ENCODE assay signal across 11 cellular contexts in the genomic region with DNA sequence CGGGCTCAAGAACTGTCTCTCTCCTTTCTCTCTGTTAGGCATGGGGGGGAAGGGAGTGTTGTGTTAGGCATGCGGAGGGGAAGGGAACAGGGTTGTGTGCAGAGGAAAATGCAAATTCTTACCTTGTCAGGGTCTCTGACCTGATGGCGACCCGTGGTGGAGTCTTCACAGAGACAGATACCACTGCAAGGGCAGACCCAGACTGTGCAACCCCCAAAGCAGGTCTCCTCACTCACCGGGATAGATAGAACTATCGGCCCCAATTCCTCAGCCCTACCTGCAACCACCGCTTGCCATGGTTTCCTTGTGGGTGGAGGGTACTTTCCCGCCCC. TPM values are rescaled to one million over a fixed set of nuclear protein-coding genes. Genes with fewer than 3 reads are reported as not detected.
DNase-seq lines count a peak whose midpoint lies in the region; ATAC-seq and TF ChIP-seq lines count a peak whose summit lies in the region.
"Had no signal": no experiment of that assay in that cellular context is flagged by ENCODE, and none has a peak within 500 bp of the region (broad histone marks: within the 10 kb centered on the region; RNA-seq: fewer than 3 reads in every experiment).

No MANE protein-coding gene starts in this region.

- no peaks in the 10 kb centered on the region for H3K79me2 ChIP-seq in Karpas-422 (ENCODE audit: low read length)

- no peak for DNase-seq in T-helper 2 cell treated with Interferon-gamma antibody and Interleukin-4, amounts not matched to agents 5 μg/mL and 100 μg/mL, for 36 hours (ENCODE audit: low spot score)
- DNase-seq in T-helper 2 cell = no peak
- no peak for DNase-seq in Karpas-422
- no peak for DNase-seq in effector memory CD8-positive, alpha-beta T cell
- DNase-seq in stimulated activated effector memory CD8-positive, alpha-beta T cell treated with anti-CD3 and anti-CD28 coated beads, Interleukin-12 subunit alpha, Interleukin-12 subunit beta, amount 100 ng/mL, for 72 hours (ENCODE audit: low spot score in 2 of 2) = no peak
- no peak for DNase-seq in Calu3
- DNase-seq in adrenal gland = no peak
- DNase-seq: 8988T had no signal

- no peaks in the 10 kb centered on the region for H3K9me3 ChIP-seq in Karpas-422 (ENCODE audit: low read length)
- H3K9me3 ChIP-seq in adrenal gland (replicated peaks in 1 of 3) = no peaks in the 10 kb centered on the region
- H3K9me3 ChIP-seq: prostate gland had no signal

- CTCF ChIA-PET in Calu3 (lab: Charles Lee) = interaction anchor here (0.6 kb wide), 1 partner anchor 32 kb away, joined by 3 read pairs; no protein-coding TSS in a partner anchor

- no peak for ATAC-seq in effector memory CD8-positive, alpha-beta T cell (replicated peaks)
- peak; percentile 43 for ATAC-seq in stimulated activated effector memory CD8-positive, alpha-beta T cell treated with anti-CD3 and anti-CD28 coated beads, Interleukin-12 subunit alpha, Interleukin-12 subunit beta, amount 100 ng/mL, for 72 hours
- ATAC-seq in HG03354 (IDR thresholded peaks at IDR 0.05; ENCODE audit: poor library complexity, severe bottlenecking, unreplicated experiment) = no peak

- H3K27me3 ChIP-seq in Karpas-422 (ENCODE audit: low read length) (no peaks in the 10 kb centered on the region), adrenal gland (peaks cover 4% of the 10 kb centered on the region)

- peaks cover 10% of the 10 kb centered on the region for H3K4me1 Mint-ChIP-seq in T-helper 2 cell treated with Interferon-gamma antibody and Interleukin-4, amounts not matched to agents 5 μg/mL and 100 μg/mL, for 36 hours (ENCODE audit: low read depth)
- H3K4me1 Mint-ChIP-seq in effector memory CD8-positive, alpha-beta T cell (ENCODE audit: low read depth in 2 of 2) = no peaks in the 10 kb centered on the region
- no peaks in the 10 kb centered on the region for H3K4me1 Mint-ChIP-seq in stimulated activated effector memory CD8-positive, alpha-beta T cell treated with anti-CD3 and anti-CD28 coated beads, Interleukin-12 subunit alpha, Interleukin-12 subunit beta, amount 100 ng/mL, for 72 hours
- peaks cover 6% of the 10 kb centered on the region for H3K4me1 Mint-ChIP-seq in Calu3 (ENCODE audit: low read depth, unreplicated experiment)

- no peaks in the 10 kb centered on the region for H3K36me3 Mint-ChIP-seq in T-helper 2 cell treated with Interferon-gamma antibody and Interleukin-4, amounts not matched to agents 5 μg/mL and 100 μg/mL, for 36 hours (ENCODE audit: low read depth)
- H3K36me3 Mint-ChIP-seq in effector memory CD8-positive, alpha-beta T cell (ENCODE audit: insufficient read depth) = no peaks in the 10 kb centered on the region
- H3K36me3 Mint-ChIP-seq in stimulated activated effector memory CD8-positive, alpha-beta T cell treated with anti-CD3 and anti-CD28 coated beads, Interleukin-12 subunit alpha, Interleukin-12 subunit beta, amount 100 ng/mL, for 72 hours = no peaks in the 10 kb centered on the region
- H3K36me3 Mint-ChIP-seq in Calu3 (ENCODE audit: insufficient read depth, unreplicated experiment) = no peaks in the 10 kb centered on the region

- intact Hi-C loops in Calu3 (cut with micrococcal nuclease; ENCODE audit: unreplicated experiment) (no loop called here), adrenal gland (cut with DNase I) (no loop called here)

- H3K4me3 ChIP-seq in Karpas-422 (ENCODE audit: low read length) = peak overlapping the region; percentile 27; the same call in 1 of the 2 replicates
- H3K4me3 ChIP-seq in adrenal gland = no peak overlapping the region

- no peaks in the 10 kb centered on the region for H4K20me1 ChIP-seq in Karpas-422 (ENCODE audit: insufficient read depth, low read depth, low read length)

- no peak overlapping the region; the same call in 1 of the 2 replicates for H3K9ac ChIP-seq in Karpas-422 (ENCODE audit: low read length)

- no peak overlapping the region for H2AFZ ChIP-seq in Karpas-422 (ENCODE audit: low read length)

- no peak for TF ChIP-seq CTCF in Calu3 (IDR thresholded peaks at IDR 0.05; ENCODE audit: unreplicated experiment)
- TF ChIP-seq CTCF in adrenal gland (IDR thresholded peaks at IDR 0.05) = no peak

- H3K27me3 Mint-ChIP-seq in T-helper 2 cell treated with Interferon-gamma antibody and Interleukin-4, amounts not matched to agents 5 μg/mL and 100 μg/mL, for 36 hours (ENCODE audit: low read depth) = peaks cover 7% of the 10 kb centered on the region
- peaks cover 6 to 7% of the 10 kb centered on the region in 2 donors for H3K27me3 Mint-ChIP-seq in effector memory CD8-positive, alpha-beta T cell
- peaks cover 63% of the 10 kb centered on the region for H3K27me3 Mint-ChIP-seq in Calu3 (ENCODE audit: unreplicated experiment)

- no peak for TF ChIP-seq POLR2A in adrenal gland (IDR thresholded peaks at IDR 0.05)

- H3K9me2 ChIP-seq in Karpas-422 (replicated peaks; ENCODE audit: insufficient read depth, low read length) = no peaks in the 10 kb centered on the region

- BruUV-seq in Calu3 (replicated peaks; lab: Mats Ljungman, UMichigan) = no TSS peak

- peak overlapping the region; percentile 45 for H3K4me2 ChIP-seq in Karpas-422 (ENCODE audit: low read depth, low read length, poor library complexity, severe bottlenecking)

- peaks cover 14% of the 10 kb centered on the region for H3K4me1 ChIP-seq in Karpas-422 (ENCODE audit: low read length)
- no peaks in the 10 kb centered on the region for H3K4me1 ChIP-seq in adrenal gland (replicated peaks in 1 of 2)
- H3K4me1 ChIP-seq: prostate gland had no signal

- 65 to 75% (median 74%) methylated on average over 8 of the region's 8 CpGs for WGBS in adrenal gland, 4 donors

- H3K36me3 ChIP-seq in Karpas-422 (ENCODE audit: insufficient read depth, low read length) = no peaks in the 10 kb centered on the region
- H3K36me3 ChIP-seq in adrenal gland (replicated peaks in 1 of 2) = no peaks in the 10 kb centered on the region
- H3K36me3 ChIP-seq: prostate gland had no signal

- H3K4me3 Mint-ChIP-seq in T-helper 2 cell treated with Interferon-gamma antibody and Interleukin-4, amounts not matched to agents 5 μg/mL and 100 μg/mL, for 36 hours = peak overlapping the region; percentile 66
- H3K4me3 Mint-ChIP-seq in effector memory CD8-positive, alpha-beta T cell = peak overlapping the region; percentile 40 to 68
- peak overlapping the region; percentile 56 for H3K4me3 Mint-ChIP-seq in stimulated activated effector memory CD8-positive, alpha-beta T cell treated with anti-CD3 and anti-CD28 coated beads, Interleukin-12 subunit alpha, Interleukin-12 subunit beta, amount 100 ng/mL, for 72 hours
- H3K4me3 Mint-ChIP-seq in Calu3 (ENCODE audit: low read depth, unreplicated experiment) = no peak overlapping the region

- no peaks in the 10 kb centered on the region for H3K9me3 Mint-ChIP-seq in T-helper 2 cell treated with Interferon-gamma antibody and Interleukin-4, amounts not matched to agents 5 μg/mL and 100 μg/mL, for 36 hours
- H3K9me3 Mint-ChIP-seq in effector memory CD8-positive, alpha-beta T cell = no peaks in the 10 kb centered on the region
- H3K9me3 Mint-ChIP-seq in stimulated activated effector memory CD8-positive, alpha-beta T cell treated with anti-CD3 and anti-CD28 coated beads, Interleukin-12 subunit alpha, Interleukin-12 subunit beta, amount 100 ng/mL, for 72 hours = no peaks in the 10 kb centered on the region
- no peaks in the 10 kb centered on the region for H3K9me3 Mint-ChIP-seq in Calu3 (ENCODE audit: low read depth, unreplicated experiment)

- H3K27ac ChIP-seq in Karpas-422 (ENCODE audit: low read length) (no peak overlapping the region), adrenal gland (no peak overlapping the region)
- H3K27ac ChIP-seq: prostate gland had no signal

- no peak overlapping the region for H3K27ac Mint-ChIP-seq in T-helper 2 cell treated with Interferon-gamma antibody and Interleukin-4, amounts not matched to agents 5 μg/mL and 100 μg/mL, for 36 hours
- H3K27ac Mint-ChIP-seq in effector memory CD8-positive, alpha-beta T cell = no peak overlapping the region
- no peak overlapping the region for H3K27ac Mint-ChIP-seq in stimulated activated effector memory CD8-positive, alpha-beta T cell treated with anti-CD3 and anti-CD28 coated beads, Interleukin-12 subunit alpha, Interleukin-12 subunit beta, amount 100 ng/mL, for 72 hours
- no peak overlapping the region for H3K27ac Mint-ChIP-seq in Calu3 (ENCODE audit: unreplicated experiment)

RNA-seq across cellular contexts. Expression of gene MPP2, which starts 9.6 kb away (rescaled TPM):
- not detected in 2 replicates for total RNA-seq in Karpas-422 (2014; rRNA removed; shearing (Covaris generic); ENCODE audit: low replicate concordance)
- total RNA-seq in Calu3 (2022) (5.5 and 6.7 TPM in 2 replicates), adrenal gland (10 to 100 TPM in 1 of 8 donors, 1 to 10 TPM in 6, under 1 TPM in 1; 0.29 to 16.0 (median 2.4) TPM)
- 1 to 10 TPM; 1.2 to 4.1 (median 3.0) TPM for polyA plus RNA-seq in adrenal gland

RNA-seq across cellular contexts. Expression of gene PPY, which starts 25.3 kb away (rescaled TPM):
- not detected in 2 replicates for total RNA-seq in Karpas-422 (2014; rRNA removed; shearing (Covaris generic); ENCODE audit: low replicate concordance)
- total RNA-seq in Calu3 (2022) (not detected in 2 replicates), adrenal gland (not detected)
- polyA plus RNA-seq in adrenal gland = not detected
- total RNA-seq: left cardiac atrium, prostate gland had no signal

RNA-seq across cellular contexts. Expression of gene PYY, which starts 36.8 kb away (rescaled TPM):
- total RNA-seq in Karpas-422 (2014; rRNA removed; shearing (Covaris generic); ENCODE audit: low replicate concordance) = 0.51 TPM in 1 of 2 replicates, not detected in the other
- not detected in 2 replicates for total RNA-seq in Calu3 (2022)
- total RNA-seq in adrenal gland = under 1 TPM in 1 of 8 donors, not detected in 7; 0.43 TPM
- not detected for polyA plus RNA-seq in adrenal gland
- total RNA-seq: left cardiac atrium, prostate gland had no signal
